In genomic region chr5:32132757-32133156, GRCh38 we compare ENCODE assay signal across 22 cellular contexts.
"Had no signal": no experiment of that assay in that cellular context is flagged by ENCODE, and none has a peak within 500 bp of the region (broad histone marks: within the 10 kb centered on the region; RNA-seq: fewer than 3 reads in every experiment).

No MANE protein-coding gene starts in this region.

- ATAC-seq: gastrocnemius medialis, mucosa of descending colon, right cardiac atrium had no signal

- H3K27ac Mint-ChIP-seq: activated B cell treated with CpG ODN at 0.5 μM for 24 hours; activated CD4-positive, alpha-beta T cell treated with anti-CD3 and anti-CD28 coated beads, Interleukin-2, amount 10 ng/mL, durations not matched to agents 7 days and 5 days; activated naive CD8-positive, alpha-beta T cell treated with anti-CD3 and anti-CD28 coated beads, Interleukin-2, amount 10 ng/mL, durations not matched to agents 7 days and 5 days; dendritic cell treated with granulocyte-macrophage colony-stimulating factor and Interleukin-4, amounts not matched to agents 40 ng/mL and 50 ng/mL, for 4 days; nephron; T-helper 1 cell treated with Interleukin-12 subunit alpha and Interleukin-12 subunit beta and Interleukin-4 antibody, amounts not matched to agents 30 μg/mL and 1 μg/mL, for 36 hours had no signal

- H3K27ac ChIP-seq: brain microvascular endothelial cell, skin epidermis, suprapubic skin had no signal

- H3K9me3 Mint-ChIP-seq: activated B cell treated with CpG ODN at 0.5 μM for 24 hours; activated CD4-positive, alpha-beta T cell treated with anti-CD3 and anti-CD28 coated beads, Interleukin-2, amount 10 ng/mL, durations not matched to agents 7 days and 5 days; activated naive CD8-positive, alpha-beta T cell treated with anti-CD3 and anti-CD28 coated beads, Interleukin-2, amount 10 ng/mL, durations not matched to agents 7 days and 5 days; dendritic cell treated with granulocyte-macrophage colony-stimulating factor and Interleukin-4, amounts not matched to agents 40 ng/mL and 50 ng/mL, for 4 days; nephron; T-helper 1 cell treated with Interleukin-12 subunit alpha and Interleukin-12 subunit beta and Interleukin-4 antibody, amounts not matched to agents 30 μg/mL and 1 μg/mL, for 36 hours had no signal

- H3K27me3 ChIP-seq: brain microvascular endothelial cell, gastrocnemius medialis, suprapubic skin had no signal

- H3K9me3 ChIP-seq: gastrocnemius medialis, mucosa of descending colon, prostate gland, suprapubic skin had no signal

- H3K27me3 Mint-ChIP-seq: activated B cell treated with CpG ODN at 0.5 μM for 24 hours; activated CD4-positive, alpha-beta T cell treated with anti-CD3 and anti-CD28 coated beads, Interleukin-2, amount 10 ng/mL, durations not matched to agents 7 days and 5 days; activated naive CD8-positive, alpha-beta T cell treated with anti-CD3 and anti-CD28 coated beads, Interleukin-2, amount 10 ng/mL, durations not matched to agents 7 days and 5 days; dendritic cell treated with granulocyte-macrophage colony-stimulating factor and Interleukin-4, amounts not matched to agents 40 ng/mL and 50 ng/mL, for 4 days had no signal

- H3K4me1 ChIP-seq: prostate gland, suprapubic skin had no signal

- H3K4me3 Mint-ChIP-seq: activated B cell treated with CpG ODN at 0.5 μM for 24 hours; activated CD4-positive, alpha-beta T cell treated with anti-CD3 and anti-CD28 coated beads, Interleukin-2, amount 10 ng/mL, durations not matched to agents 7 days and 5 days; activated naive CD8-positive, alpha-beta T cell treated with anti-CD3 and anti-CD28 coated beads, Interleukin-2, amount 10 ng/mL, durations not matched to agents 7 days and 5 days; dendritic cell treated with granulocyte-macrophage colony-stimulating factor and Interleukin-4, amounts not matched to agents 40 ng/mL and 50 ng/mL, for 4 days; nephron; T-helper 1 cell treated with Interleukin-12 subunit alpha and Interleukin-12 subunit beta and Interleukin-4 antibody, amounts not matched to agents 30 μg/mL and 1 μg/mL, for 36 hours had no signal

- DNase-seq: activated B cell treated with CpG ODN at 0.5 μM for 24 hours; activated CD4-positive, alpha-beta T cell treated with anti-CD3 and anti-CD28 coated beads, Interleukin-2, amount 10 ng/mL, durations not matched to agents 7 days and 5 days; activated effector memory CD4-positive, alpha-beta T cell treated with anti-CD3 and anti-CD28 coated beads, Interleukin-2, amount 50 U/mL, for 16 hours; activated naive CD8-positive, alpha-beta T cell treated with anti-CD3 and anti-CD28 coated beads, Interleukin-2, amount 10 ng/mL, durations not matched to agents 7 days and 5 days; anterior cingulate cortex; brain microvascular endothelial cell; cerebellar nuclear complex; effector memory CD4-positive, alpha-beta T cell; gastrocnemius medialis; islet precursor cell; mucosa of descending colon; nucleus accumbens; right cardiac atrium; stimulated activated CD4-positive, alpha-beta T cell treated with anti-CD3 and anti-CD28 coated beads, Interleukin-4, amount 100 ng/mL, for 24 hours; stimulated activated naive CD4-positive, alpha-beta T cell treated with Interleukin-2 at 50 U/mL for 16 hours; trophoblast cell had no signal

- H3K4me3 ChIP-seq: gastrocnemius medialis, mucosa of descending colon, prostate gland, skin epidermis, suprapubic skin had no signal

- H3K36me3 ChIP-seq: prostate gland had no signal
